14 cellular contexts compared by ENCODE assay signal in the genomic region with DNA sequence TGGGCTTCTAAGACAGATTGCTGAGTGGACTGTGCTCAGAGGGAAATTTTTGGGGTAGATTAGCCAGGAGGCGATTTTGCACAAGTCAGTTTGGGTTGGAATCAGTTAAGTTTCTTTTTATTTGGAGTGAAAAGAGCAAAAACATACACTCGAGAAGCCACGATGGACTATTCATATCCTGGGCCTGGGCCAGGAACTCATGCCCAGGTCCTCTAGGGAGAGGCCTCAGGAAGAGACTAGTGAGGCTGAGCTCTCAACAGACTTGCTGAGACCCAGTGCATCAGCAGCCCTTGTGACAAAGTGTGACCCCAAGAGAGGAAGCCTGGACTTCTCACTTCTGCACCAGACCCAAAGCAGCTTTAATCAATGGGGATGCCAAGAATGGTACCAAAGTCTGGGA.
DNase-seq lines count a peak whose midpoint lies in the region; ATAC-seq and TF ChIP-seq lines count a peak whose summit lies in the region.
"Had no signal": no experiment of that assay in that cellular context is flagged by ENCODE, and none has a peak within 500 bp of the region (broad histone marks: within the 10 kb centered on the region; RNA-seq: fewer than 3 reads in every experiment).

No MANE protein-coding gene starts in this region.

- peak overlapping the region; percentile 82 to 95 for H3K27ac ChIP-seq in ascending aorta
- H3K27ac ChIP-seq in thoracic aorta: peak overlapping the region; percentile 80 to 85
- H3K27ac ChIP-seq: GM23248 had no signal

- H3K9me3 ChIP-seq in ascending aorta (no peaks in the 10 kb centered on the region), thoracic aorta (no peaks in the 10 kb centered on the region)
- H3K9me3 ChIP-seq: BE2C, HAP-1 had no signal

- DNase-seq in ascending aorta (ENCODE audit: low spot score in 2 of 2): no peak
- peak; percentile 29 for DNase-seq in islet precursor cell
- DNase-seq in thoracic aorta (ENCODE audit: low spot score): no peak
- DNase-seq in lower leg skin (ENCODE audit: low spot score in 2 of 2): no peak
- no peak for DNase-seq in posterior vena cava (ENCODE audit: low spot score)
- no peak for DNase-seq in NCI-H226
- DNase-seq: ACHN; BE2C; CD4-positive, alpha-beta memory T cell; DMS153; DMS79; GDM1 had no signal

- peak; percentile 8 for ATAC-seq in thoracic aorta (ENCODE audit: insufficient number of reproducible peaks, low FRiP score, low read depth)

- WGBS in lower leg skin, 2 donors: 40 to 46% methylated on average over 3 of the region's 3 CpGs

- H3K4me3 ChIP-seq in ascending aorta (no peak overlapping the region), thoracic aorta (no peak overlapping the region), lower leg skin (ENCODE audit: low read depth, poor library complexity, severe bottlenecking) (no peak overlapping the region)
- H3K4me3 ChIP-seq: GM23248, HAP-1 had no signal

- H3K4me1 ChIP-seq in ascending aorta (peaks cover 10 to 28% of the 10 kb centered on the region in 2 donors), thoracic aorta (ENCODE audit: control insufficient read depth in 1 of 2, low read depth in 2 of 2) (peaks cover 22 to 53% of the 10 kb centered on the region in 2 donors)
- H3K4me1 ChIP-seq: BE2C, HAP-1 had no signal

- no peak for TF ChIP-seq CTCF in ascending aorta (IDR thresholded peaks at IDR 0.05)
- TF ChIP-seq CTCF in thoracic aorta (IDR thresholded peaks at IDR 0.05): no peak
- no peak for TF ChIP-seq CTCF in lower leg skin (IDR thresholded peaks at IDR 0.05)

- H3K36me3 ChIP-seq in ascending aorta (no peaks in the 10 kb centered on the region), thoracic aorta (no peaks in the 10 kb centered on the region)
- H3K36me3 ChIP-seq: BE2C, HAP-1 had no signal

- TF ChIP-seq POLR2A in lower leg skin (IDR thresholded peaks at IDR 0.05): no peak

- H3K27me3 ChIP-seq in ascending aorta (no peaks in the 10 kb centered on the region), thoracic aorta (replicated peaks; ENCODE audit: insufficient read depth) (no peaks in the 10 kb centered on the region)

- intact Hi-C loops in ascending aorta (cut with DNase I): loop anchor here (1.0 to 5.0 kb wide), 2 partner anchors 13 to 117 kb away; no protein-coding TSS in a partner anchor
- intact Hi-C loops in lower leg skin (cut with DNase I; ENCODE audit: low total_unique reads): no loop called here
- intact Hi-C loops in posterior vena cava (cut with DNase I): no loop called here
